In the genomic region with DNA sequence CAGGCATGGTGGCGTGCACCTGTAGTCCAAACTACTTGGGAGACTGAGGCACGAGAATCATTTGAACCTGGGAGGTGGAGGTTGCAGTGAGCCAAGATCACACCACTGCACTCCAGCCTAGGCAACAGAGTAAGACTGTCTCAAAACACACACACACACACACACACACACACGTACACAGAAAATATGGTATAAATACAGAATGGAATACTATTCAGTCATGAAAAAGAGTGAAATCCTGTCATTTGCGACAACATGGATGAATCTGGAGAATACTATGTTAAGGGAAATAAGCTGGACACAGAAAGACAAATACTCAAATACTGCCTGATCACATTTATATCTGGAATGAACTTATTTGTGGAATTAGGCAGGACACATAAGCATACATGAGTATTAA, we compare ENCODE assay signal across 43 cellular contexts. TPM values are rescaled to one million over a fixed set of nuclear protein-coding genes. Genes with fewer than 3 reads are reported as not detected.
"Had no signal": no experiment of that assay in that cellular context is flagged by ENCODE, and none has a peak within 500 bp of the region (broad histone marks: within the 10 kb centered on the region; RNA-seq: fewer than 3 reads in every experiment).

No MANE protein-coding gene starts in this region.

- H3K4me1 Mint-ChIP-seq: activated naive CD4-positive, alpha-beta T cell treated with anti-CD3 and anti-CD28 coated beads, Interleukin-2, amount 10 ng/mL, durations not matched to agents 7 days and 5 days; activated naive CD4-positive, alpha-beta T cell treated with anti-CD3 and anti-CD28 coated beads, Interleukin-2, amount 50 U/mL, for 24 hours; activated naive CD8-positive, alpha-beta T cell treated with anti-CD3 and anti-CD28 coated beads, Interleukin-2, amount 10 ng/mL, durations not matched to agents 7 days and 5 days; activated naive CD8-positive, alpha-beta T cell treated with anti-CD3 and anti-CD28 coated beads, Interleukin-2, amount 50 U/mL, for 24 hours; activated T-helper 17 cell treated with anti-CD3 and anti-CD28 coated beads, Interleukin-2, amount 50 U/mL, for 72 hours; central memory CD8-positive, alpha-beta T cell had no signal

- H3K36me3 ChIP-seq: adrenal gland, ascending aorta, brain microvascular endothelial cell, breast epithelium, cardiac muscle cell had no signal

- H3K27ac ChIP-seq: adrenal gland, ascending aorta, body of pancreas, brain microvascular endothelial cell, breast epithelium, cardiac muscle cell had no signal

- H3K27ac Mint-ChIP-seq: activated naive CD4-positive, alpha-beta T cell treated with anti-CD3 and anti-CD28 coated beads for 36 hours; activated naive CD4-positive, alpha-beta T cell treated with anti-CD3 and anti-CD28 coated beads, Interleukin-2, amount 10 ng/mL, durations not matched to agents 7 days and 5 days; activated naive CD4-positive, alpha-beta T cell treated with anti-CD3 and anti-CD28 coated beads, Interleukin-2, amount 50 U/mL, for 72 hours; activated naive CD8-positive, alpha-beta T cell; activated naive CD8-positive, alpha-beta T cell treated with anti-CD3 and anti-CD28 coated beads, Interleukin-2, amount 10 ng/mL, durations not matched to agents 7 days and 5 days; activated naive CD8-positive, alpha-beta T cell treated with anti-CD3 and anti-CD28 coated beads, Interleukin-2, amount 50 U/mL, for 24 hours; activated T-cell treated with anti-CD3 and anti-CD28 coated beads, Interleukin-2, amount 50 U/mL, for 24 hours; activated T-cell treated with anti-CD3 and anti-CD28 coated beads, Interleukin-2, amount 50 U/mL, for 72 hours; activated T-helper 1 cell treated with anti-CD3 and anti-CD28 coated beads, Interleukin-12 subunit alpha, Interleukin-12 subunit beta, Interleukin-2, Interleukin-4 antibody, amounts not matched to agents 30 ng/mL and 10 ng/mL and 1 ng/mL, durations not matched to agents 14 hours and 24 hours and 36 hours; activated T-helper 17 cell treated with anti-CD3 and anti-CD28 coated beads, Interleukin-2, amount 50 U/mL, for 72 hours; activated T-helper 2 cell treated with anti-CD3 and anti-CD28 coated beads, Interferon-gamma antibody, Interleukin-2, Interleukin-4, amounts not matched to agents 10 μg/mL and 5 μg/mL and 100 μg/mL, durations not matched to agents 14 hours and 24 hours and 36 hours; brain had no signal

- H3K36me3 Mint-ChIP-seq: activated naive CD4-positive, alpha-beta T cell treated with anti-CD3 and anti-CD28 coated beads, Interleukin-2, amount 10 ng/mL, durations not matched to agents 7 days and 5 days; activated naive CD4-positive, alpha-beta T cell treated with anti-CD3 and anti-CD28 coated beads, Interleukin-2, amount 50 U/mL, for 24 hours; activated naive CD4-positive, alpha-beta T cell treated with anti-CD3 and anti-CD28 coated beads, Interleukin-2, amount 50 U/mL, for 72 hours; activated naive CD8-positive, alpha-beta T cell; activated naive CD8-positive, alpha-beta T cell treated with anti-CD3 and anti-CD28 coated beads, Interleukin-2, amount 10 ng/mL, durations not matched to agents 7 days and 5 days; brain had no signal

- H3K9me3 Mint-ChIP-seq: activated naive CD4-positive, alpha-beta T cell treated with anti-CD3 and anti-CD28 coated beads for 36 hours; activated naive CD4-positive, alpha-beta T cell treated with anti-CD3 and anti-CD28 coated beads, Interleukin-2, amount 10 ng/mL, durations not matched to agents 7 days and 5 days; activated naive CD4-positive, alpha-beta T cell treated with anti-CD3 and anti-CD28 coated beads, Interleukin-2, amount 50 U/mL, for 24 hours; activated naive CD4-positive, alpha-beta T cell treated with anti-CD3 and anti-CD28 coated beads, Interleukin-2, amount 50 U/mL, for 72 hours; activated naive CD8-positive, alpha-beta T cell treated with anti-CD3 and anti-CD28 coated beads, Interleukin-2, amount 10 ng/mL, durations not matched to agents 7 days and 5 days; activated naive CD8-positive, alpha-beta T cell treated with anti-CD3 and anti-CD28 coated beads, Interleukin-2, amount 50 U/mL, for 24 hours; activated T-cell treated with anti-CD3 and anti-CD28 coated beads, Interleukin-2, amount 50 U/mL, for 24 hours; activated T-cell treated with anti-CD3 and anti-CD28 coated beads, Interleukin-2, amount 50 U/mL, for 4 hours; activated T-cell treated with anti-CD3 and anti-CD28 coated beads, Interleukin-2, amount 50 U/mL, for 72 hours; activated T-helper 1 cell treated with anti-CD3 and anti-CD28 coated beads, Interleukin-12 subunit alpha, Interleukin-12 subunit beta, Interleukin-2, Interleukin-4 antibody, amounts not matched to agents 30 ng/mL and 10 ng/mL and 1 ng/mL, durations not matched to agents 14 hours and 24 hours and 36 hours; activated T-helper 17 cell treated with anti-CD3 and anti-CD28 coated beads, Interleukin-2, amount 50 U/mL, for 72 hours; activated T-helper 2 cell treated with anti-CD3 and anti-CD28 coated beads, Interferon-gamma antibody, Interleukin-2, Interleukin-4, amounts not matched to agents 10 μg/mL and 5 μg/mL and 100 μg/mL, durations not matched to agents 14 hours and 24 hours and 36 hours; central memory CD8-positive, alpha-beta T cell had no signal

- H3K4me3 ChIP-seq: adrenal gland, ascending aorta, body of pancreas, breast epithelium, cardiac muscle cell had no signal

- H3K27me3 ChIP-seq: body of pancreas had no signal

- FAIRE-seq: astrocyte, bronchial epithelial cell had no signal

- H3K4me1 ChIP-seq: adrenal gland, ascending aorta, body of pancreas, breast epithelium had no signal

- H3K9me3 ChIP-seq: adrenal gland, ascending aorta, body of pancreas, breast epithelium had no signal

- ATAC-seq: activated naive CD4-positive, alpha-beta T cell treated with anti-CD3 and anti-CD28 coated beads, Interleukin-2, amount 50 U/mL, for 72 hours; activated naive CD8-positive, alpha-beta T cell treated with anti-CD3 and anti-CD28 coated beads, Interleukin-2, amount 50 U/mL, for 24 hours; activated T-cell treated with anti-CD3 and anti-CD28 coated beads, Interleukin-2, amount 50 U/mL, for 4 hours; activated T-cell treated with anti-CD3 and anti-CD28 coated beads, Interleukin-2, amount 50 U/mL, for 72 hours; activated T-helper 17 cell treated with anti-CD3 and anti-CD28 coated beads, Interleukin-2, amount 50 U/mL, for 72 hours; body of pancreas had no signal

- H3K4me3 Mint-ChIP-seq: activated naive CD4-positive, alpha-beta T cell treated with anti-CD3 and anti-CD28 coated beads for 36 hours; activated naive CD4-positive, alpha-beta T cell treated with anti-CD3 and anti-CD28 coated beads, Interleukin-2, amount 10 ng/mL, durations not matched to agents 7 days and 5 days; activated naive CD4-positive, alpha-beta T cell treated with anti-CD3 and anti-CD28 coated beads, Interleukin-2, amount 50 U/mL, for 24 hours; activated naive CD8-positive, alpha-beta T cell; activated naive CD8-positive, alpha-beta T cell treated with anti-CD3 and anti-CD28 coated beads, Interleukin-2, amount 10 ng/mL, durations not matched to agents 7 days and 5 days; activated naive CD8-positive, alpha-beta T cell treated with anti-CD3 and anti-CD28 coated beads, Interleukin-2, amount 50 U/mL, for 24 hours; activated T-cell treated with anti-CD3 and anti-CD28 coated beads, Interleukin-2, amount 50 U/mL, for 24 hours; activated T-cell treated with anti-CD3 and anti-CD28 coated beads, Interleukin-2, amount 50 U/mL, for 4 hours; activated T-cell treated with anti-CD3 and anti-CD28 coated beads, Interleukin-2, amount 50 U/mL, for 72 hours; activated T-helper 1 cell treated with anti-CD3 and anti-CD28 coated beads, Interleukin-12 subunit alpha, Interleukin-12 subunit beta, Interleukin-2, Interleukin-4 antibody, amounts not matched to agents 30 ng/mL and 10 ng/mL and 1 ng/mL, durations not matched to agents 14 hours and 24 hours and 36 hours; activated T-helper 17 cell treated with anti-CD3 and anti-CD28 coated beads, Interleukin-2, amount 50 U/mL, for 72 hours; brain; central memory CD8-positive, alpha-beta T cell had no signal

- DNase-seq: activated effector memory CD4-positive, alpha-beta T cell treated with anti-CD3 and anti-CD28 coated beads, Interleukin-2, amount 50 U/mL, for 16 hours; activated effector memory CD4-positive, alpha-beta T cell treated with Interleukin-2 at 50 U/mL for 16 hours; activated gamma-delta T cell; activated gamma-delta T cell treated with Interleukin-2 at 50 U/mL for 16 hours; activated naive CD4-positive, alpha-beta T cell; activated naive CD4-positive, alpha-beta T cell treated with anti-CD3 and anti-CD28 coated beads for 36 hours; activated naive CD4-positive, alpha-beta T cell treated with anti-CD3 and anti-CD28 coated beads, Interleukin-2, amount 10 ng/mL, durations not matched to agents 7 days and 5 days; activated naive CD4-positive, alpha-beta T cell treated with anti-CD3 and anti-CD28 coated beads, Interleukin-2, amount 50 U/mL, for 16 hours; activated naive CD4-positive, alpha-beta T cell treated with Interleukin-2 at 50 U/mL for 16 hours; activated naive CD8-positive, alpha-beta T cell treated with anti-CD3 and anti-CD28 coated beads, Interleukin-2, amount 10 ng/mL, durations not matched to agents 7 days and 5 days; activated naive CD8-positive, alpha-beta T cell treated with anti-CD3 and anti-CD28 coated beads, Interleukin-2, amount 50 U/mL, for 24 hours; activated T-cell treated with anti-CD3 and anti-CD28 coated beads, Interleukin-2, amount 50 U/mL, for 1 hour; activated T-cell treated with anti-CD3 and anti-CD28 coated beads, Interleukin-2, amount 50 U/mL, for 24 hours; activated T-cell treated with anti-CD3 and anti-CD28 coated beads, Interleukin-2, amount 50 U/mL, for 4 hours; activated T-cell treated with anti-CD3 and anti-CD28 coated beads, Interleukin-2, amount 50 U/mL, for 48 hours; activated T-cell treated with anti-CD3 and anti-CD28 coated beads, Interleukin-2, amount 50 U/mL, for 72 hours; adrenal gland; amniotic stem cell; amygdala; anterior cingulate cortex; aorta; body of pancreas; brain microvascular endothelial cell; caudate nucleus; central memory CD4-positive, alpha-beta T cell; cerebellar nuclear complex had no signal

RNA-seq across cellular contexts. Expression of a gene that starts 18.4 kb away (rescaled TPM):
- total RNA-seq: bronchial epithelial cell, cardiac muscle cell had no signal

RNA-seq across cellular contexts. Expression of a gene that starts 40.2 kb away (rescaled TPM):
- total RNA-seq: activated naive CD4-positive, alpha-beta T cell treated with anti-CD3 and anti-CD28 coated beads for 36 hours; activated naive CD4-positive, alpha-beta T cell treated with anti-CD3 and anti-CD28 coated beads, Interleukin-2, amount 50 U/mL, for 72 hours; activated naive CD8-positive, alpha-beta T cell treated with anti-CD3 and anti-CD28 coated beads, Interleukin-2, amount 10 ng/mL, durations not matched to agents 7 days and 5 days; activated T-cell treated with anti-CD3 and anti-CD28 coated beads, Interleukin-2, amount 50 U/mL, for 4 hours; activated T-cell treated with anti-CD3 and anti-CD28 coated beads, Interleukin-2, amount 50 U/mL, for 72 hours; activated T-helper 1 cell treated with anti-CD3 and anti-CD28 coated beads, Interleukin-12 subunit alpha, Interleukin-12 subunit beta, Interleukin-2, Interleukin-4 antibody, amounts not matched to agents 30 ng/mL and 10 ng/mL and 1 ng/mL, durations not matched to agents 14 hours and 24 hours and 36 hours; activated T-helper 17 cell treated with anti-CD3 and anti-CD28 coated beads, Interleukin-2, amount 50 U/mL, for 72 hours; activated T-helper 2 cell treated with anti-CD3 and anti-CD28 coated beads, Interferon-gamma antibody, Interleukin-2, Interleukin-4, amounts not matched to agents 10 μg/mL and 5 μg/mL and 100 μg/mL, durations not matched to agents 14 hours and 24 hours and 36 hours; adrenal gland; aorta; ascending aorta; body of pancreas; breast epithelium; bronchial epithelial cell; cardiac muscle cell; cardiac septum; cerebellum; chondrocyte had no signal
- polyA plus RNA-seq: adipose tissue, aorta, cardiac muscle cell had no signal
